18 cellular contexts compared by ENCODE assay signal in genomic region chr2:233120459-233120858, GRCh38.
A peak's percentile ranks its signal among the peaks of the same experiment; 100 is the strongest.
DNase-seq lines count a peak whose midpoint lies in the region; ATAC-seq, FAIRE-seq and TF ChIP-seq lines count a peak whose summit lies in the region.
"Had no signal": no experiment of that assay in that cellular context is flagged by ENCODE, and none has a peak within 500 bp of the region (broad histone marks: within the 10 kb centered on the region; RNA-seq: fewer than 3 reads in every experiment).

No MANE protein-coding gene starts in this region.

- H2BK12ac ChIP-seq in trophoblast cell (ENCODE audit: low read length): no peak overlapping the region

- H3K4me1 ChIP-seq in GM12878 (ENCODE audit: control insufficient read depth, insufficient read depth, low read length) (peaks cover 27% of the 10 kb centered on the region), trophoblast cell (ENCODE audit: control insufficient read depth in 1 of 2, insufficient read depth in 2 of 2, low read length in 2 of 2) (peaks cover 3% of the 10 kb centered on the region in 2 experiments), thyroid gland (no peaks in the 10 kb centered on the region), upper lobe of left lung (no peaks in the 10 kb centered on the region)
- H3K4me1 ChIP-seq: A549, HAP-1 had no signal

- H3K9me3 Mint-ChIP-seq in activated naive CD8-positive, alpha-beta T cell treated with anti-CD3 and anti-CD28 coated beads, Interleukin-2, amount 10 ng/mL, durations not matched to agents 7 days and 5 days: peaks cover 1% of the 10 kb centered on the region
- no peaks in the 10 kb centered on the region for H3K9me3 Mint-ChIP-seq in activated naive CD8-positive, alpha-beta T cell treated with anti-CD3 and anti-CD28 coated beads for 36 hours

- peaks cover 30 to 41% of the 10 kb centered on the region in 2 experiments for H3K36me3 ChIP-seq in GM12878 (ENCODE audit: control insufficient read depth in 2 of 2, insufficient read depth in 2 of 2, low read length in 1 of 2)
- H3K36me3 ChIP-seq in trophoblast cell (ENCODE audit: control insufficient read depth in 1 of 2, insufficient read depth in 2 of 2, low read length in 2 of 2): no peaks in the 10 kb centered on the region
- no peaks in the 10 kb centered on the region for H3K36me3 ChIP-seq in thyroid gland
- peaks cover 0 to 8% (median 4%) of the 10 kb centered on the region in 4 donors for H3K36me3 ChIP-seq in upper lobe of left lung
- H3K36me3 ChIP-seq: HAP-1 had no signal

- H3K79me1 ChIP-seq in trophoblast cell (ENCODE audit: low read length): peaks cover 2% of the 10 kb centered on the region

- H3K4me3 Mint-ChIP-seq in activated naive CD8-positive, alpha-beta T cell treated with anti-CD3 and anti-CD28 coated beads, Interleukin-2, amount 10 ng/mL, durations not matched to agents 7 days and 5 days: no peak overlapping the region
- no peak overlapping the region for H3K4me3 Mint-ChIP-seq in activated naive CD8-positive, alpha-beta T cell treated with anti-CD3 and anti-CD28 coated beads for 36 hours

- H4K91ac ChIP-seq in trophoblast cell (ENCODE audit: low read depth, low read length): no peak overlapping the region

- no peak for TF ChIP-seq EP300 in GM12878 (IDR thresholded peaks at IDR 0.05; ENCODE audit: borderline replicate concordance in 1 of 2, control insufficient read depth in 1 of 2, low read depth in 2 of 2, low read length in 2 of 2)
- TF ChIP-seq EP300 in upper lobe of left lung (IDR thresholded peaks at IDR 0.05): no peak

- H3K4me3 ChIP-seq in GM12878 (no peak overlapping the region), trophoblast cell (ENCODE audit: low read depth, low read length) (no peak overlapping the region), thyroid gland (replicated peaks in 1 of 3) (no peak overlapping the region), upper lobe of left lung (no peak overlapping the region)
- H3K4me3 ChIP-seq: A549, HAP-1 had no signal

- no peaks in the 10 kb centered on the region for H3K27me3 Mint-ChIP-seq in activated naive CD8-positive, alpha-beta T cell treated with anti-CD3 and anti-CD28 coated beads, Interleukin-2, amount 10 ng/mL, durations not matched to agents 7 days and 5 days
- H3K27me3 Mint-ChIP-seq in activated naive CD8-positive, alpha-beta T cell treated with anti-CD3 and anti-CD28 coated beads for 36 hours: no peaks in the 10 kb centered on the region

- H4K12ac ChIP-seq in trophoblast cell (ENCODE audit: low read depth, low read length): no peak overlapping the region

- RAD21 ChIA-PET in GM12878 (lab: Charles Lee; ENCODE audit: unreplicated experiment): no interaction called here

- intact Hi-C loops in GM12878 (cut with micrococcal nuclease; ENCODE audit: unreplicated experiment): no loop called here
- intact Hi-C loops in thyroid gland (cut with DNase I): no loop called here

- H2AK5ac ChIP-seq in trophoblast cell (ENCODE audit: low read length): no peak overlapping the region

- H3K36me3 Mint-ChIP-seq in activated naive CD8-positive, alpha-beta T cell treated with anti-CD3 and anti-CD28 coated beads, Interleukin-2, amount 10 ng/mL, durations not matched to agents 7 days and 5 days: peaks cover 45% of the 10 kb centered on the region
- peaks cover 30% of the 10 kb centered on the region for H3K36me3 Mint-ChIP-seq in activated naive CD8-positive, alpha-beta T cell treated with anti-CD3 and anti-CD28 coated beads for 36 hours

- H2BK5ac ChIP-seq in trophoblast cell (ENCODE audit: low read depth, low read length, poor library complexity): no peak overlapping the region

- peaks cover 26% of the 10 kb centered on the region for H3K4me1 Mint-ChIP-seq in activated naive CD8-positive, alpha-beta T cell treated with anti-CD3 and anti-CD28 coated beads, Interleukin-2, amount 10 ng/mL, durations not matched to agents 7 days and 5 days
- H3K4me1 Mint-ChIP-seq in activated naive CD8-positive, alpha-beta T cell treated with anti-CD3 and anti-CD28 coated beads for 36 hours: peaks cover 25% of the 10 kb centered on the region

- H4K8ac ChIP-seq in trophoblast cell (ENCODE audit: low read depth, low read length): no peak overlapping the region

- H3K27me3 ChIP-seq in GM12878 (replicated peaks in 1 of 2; ENCODE audit: control insufficient read depth in 2 of 2, insufficient read depth in 2 of 2, low read length in 1 of 2) (no peaks in the 10 kb centered on the region), trophoblast cell (ENCODE audit: insufficient read depth, low read length) (no peaks in the 10 kb centered on the region), thyroid gland (no peaks in the 10 kb centered on the region), upper lobe of left lung (no peaks in the 10 kb centered on the region)

- ATAC-seq in activated naive CD8-positive, alpha-beta T cell treated with anti-CD3 and anti-CD28 coated beads, Interleukin-2, amount 10 ng/mL, durations not matched to agents 7 days and 5 days (ENCODE audit: low read depth): no peak
- ATAC-seq in GM12878 (no peak), GM21825 (IDR thresholded peaks at IDR 0.05; ENCODE audit: unreplicated experiment) (no peak), upper lobe of left lung (ENCODE audit: low FRiP score in 2 of 2) (no peak)
- ATAC-seq: A549 had no signal

- no peak overlapping the region for H3K4ac ChIP-seq in trophoblast cell (ENCODE audit: low read depth, low read length)

- DNase-seq in activated naive CD8-positive, alpha-beta T cell treated with anti-CD3 and anti-CD28 coated beads, Interleukin-2, amount 10 ng/mL, durations not matched to agents 7 days and 5 days: peak; percentile 20
- DNase-seq in activated naive CD8-positive, alpha-beta T cell treated with anti-CD3 and anti-CD28 coated beads for 36 hours: no peak
- no peak for DNase-seq in GM12878 (ENCODE audit: low read depth, low spot score)
- DNase-seq in trophoblast cell: no peak
- DNase-seq in thyroid gland: no peak
- no peak for DNase-seq in upper lobe of left lung
- DNase-seq in inferior parietal cortex (ENCODE audit: extremely low spot score): no peak
- DNase-seq: Kasumi-1, NCI-H1105, NCI-H1694, NCI-H2107, NCI-H2227 treated with DMSO at 0.1 percent for 48 hours, NCI-H524, SIG-M5 had no signal

- peak; percentile 34; the same call in 1 of the 2 replicates for TF ChIP-seq POLR2A in GM12878 (IDR thresholded peaks at IDR 0.05; ENCODE audit: low read depth, low read length)
- TF ChIP-seq POLR2A in thyroid gland (IDR thresholded peaks at IDR 0.05): no peak
- TF ChIP-seq POLR2A in upper lobe of left lung (IDR thresholded peaks at IDR 0.05): no peak

- H3K27ac ChIP-seq in GM12878 (ENCODE audit: control insufficient read depth, insufficient read depth): no peak overlapping the region
- H3K27ac ChIP-seq in trophoblast cell (ENCODE audit: low read depth, low read length): no peak overlapping the region
- H3K27ac ChIP-seq in thyroid gland: no peak overlapping the region
- H3K27ac ChIP-seq in upper lobe of left lung: no peak overlapping the region
- H3K27ac ChIP-seq: A549, C4-2B had no signal

- SMC1A ChIA-PET in GM12878 (lab: Charles Lee; ENCODE audit: uncharacterized antibody, unreplicated experiment): no interaction called here

- WGBS in GM12878 (ENCODE audit: insufficient coverage, insufficient replicate concordance, low lambda C conversion rate, missing lambda C conversion rate): 94% methylated on average over 2 of the region's 2 CpGs
- WGBS in trophoblast cell (ENCODE audit: extremely low coverage, insufficient coverage, insufficient read length): no CpG with 5 or more reads among the region's 2 CpGs
- WGBS in thyroid gland, 2 donors: 82 to 92% methylated on average over 2 of the region's 2 CpGs
- 87 to 94% methylated on average over 2 of the region's 2 CpGs for WGBS in upper lobe of left lung, 2 donors

- POLR2A ChIA-PET in activated naive CD8-positive, alpha-beta T cell treated with anti-CD3 and anti-CD28 coated beads, Interleukin-2, amount 10 ng/mL, durations not matched to agents 7 days and 5 days (lab: Charles Lee): no interaction called here
- POLR2A ChIA-PET in GM12878 (lab: Charles Lee): no interaction called here

- H3K14ac ChIP-seq in trophoblast cell (ENCODE audit: low read length): no peak overlapping the region

- no TSS peak for BruUV-seq in GM12878 (replicated peaks; lab: Mats Ljungman, UMichigan)

- in situ Hi-C loops in GM12878 (cut with MboI): no loop called here

- no peak overlapping the region for H2AFZ ChIP-seq in GM12878 (ENCODE audit: control insufficient read depth, low read depth, low read length)
- no peak overlapping the region for H2AFZ ChIP-seq in trophoblast cell (ENCODE audit: insufficient read depth, low read length, poor library complexity)

- H3K9me3 ChIP-seq in GM12878 (replicated peaks; ENCODE audit: control insufficient read depth, insufficient read depth, low read length) (peaks cover 2% of the 10 kb centered on the region; the same call in 1 of the 3 replicates), trophoblast cell (ENCODE audit: insufficient read depth, low read depth, low read length) (no peaks in the 10 kb centered on the region), thyroid gland (no peaks in the 10 kb centered on the region), upper lobe of left lung (no peaks in the 10 kb centered on the region)
- H3K9me3 ChIP-seq: A549, HAP-1 had no signal

- no peak for FAIRE-seq in GM12878 (lab: Jason Lieb, UNC)
- FAIRE-seq: A549 had no signal

- peak overlapping the region; percentile 49 for H3K18ac ChIP-seq in trophoblast cell (ENCODE audit: low read length)

- TF ChIP-seq CTCF in GM12878 (IDR thresholded peaks at IDR 0.05 in 2 of 3, conservative IDR thresholded peaks at IDR 0.05 in 1 of 3; ENCODE audit: control insufficient read depth in 2 of 3, extremely low read depth in 1 of 3, insufficient read depth in 1 of 3, low read depth in 3 of 3, low read length in 3 of 3): no peak
- no peak for TF ChIP-seq CTCF in thyroid gland (IDR thresholded peaks at IDR 0.05)
- TF ChIP-seq CTCF in upper lobe of left lung (IDR thresholded peaks at IDR 0.05): no peak

- CTCF ChIA-PET in GM12878 (lab: Yijun Ruan, JAX): no interaction called here

- H3K79me2 ChIP-seq in GM12878 (ENCODE audit: control insufficient read depth, insufficient read depth, low read length): peaks cover 49% of the 10 kb centered on the region
- peaks cover 1% of the 10 kb centered on the region for H3K79me2 ChIP-seq in trophoblast cell (ENCODE audit: control insufficient read depth, insufficient read depth, low read length, poor library complexity)

- H3K27ac Mint-ChIP-seq in activated naive CD8-positive, alpha-beta T cell treated with anti-CD3 and anti-CD28 coated beads, Interleukin-2, amount 10 ng/mL, durations not matched to agents 7 days and 5 days: no peak overlapping the region
- H3K27ac Mint-ChIP-seq in activated naive CD8-positive, alpha-beta T cell treated with anti-CD3 and anti-CD28 coated beads for 36 hours: no peak overlapping the region

- no peak overlapping the region for H3K23ac ChIP-seq in trophoblast cell (ENCODE audit: low read length)

- H3K9ac ChIP-seq in GM12878 (ENCODE audit: control insufficient read depth, insufficient read depth, low read length) (no peak overlapping the region), trophoblast cell (ENCODE audit: low read length) (no peak overlapping the region)

- H4K20me1 ChIP-seq in GM12878 (ENCODE audit: control insufficient read depth, insufficient read depth): peaks cover 3% of the 10 kb centered on the region; the same call in 1 of the 2 replicates

- TF ChIP-seq RAD21 in GM12878 (IDR thresholded peaks at IDR 0.05; ENCODE audit: insufficient read depth, low read depth, low read length): no peak

- no peak overlapping the region for H2BK120ac ChIP-seq in trophoblast cell (ENCODE audit: insufficient read depth, low read length, poor library complexity)

- H3K4me2 ChIP-seq in GM12878 (ENCODE audit: control insufficient read depth, insufficient read depth) (no peak overlapping the region), trophoblast cell (ENCODE audit: low read length) (no peak overlapping the region)
- H3K4me2 ChIP-seq: A549 had no signal
